ENCODE assay signal across 26 cellular contexts in genomic region chr1:37868466-37868865, GRCh38.
"Had no signal": no experiment of that assay in that cellular context is flagged by ENCODE, and none has a peak within 500 bp of the region (broad histone marks: within the 10 kb centered on the region; RNA-seq: fewer than 3 reads in every experiment).

No MANE protein-coding gene starts in this region.

- H3K27ac Mint-ChIP-seq: activated naive CD4-positive, alpha-beta T cell treated with anti-CD3 and anti-CD28 coated beads, Interleukin-2, amount 50 U/mL, for 24 hours; activated T-helper 17 cell treated with anti-CD3 and anti-CD28 coated beads, Interleukin-2, amount 50 U/mL, for 72 hours; endodermal cell; nephron; progenitor cell of endocrine pancreas; stimulated activated memory B cell treated with anti-CD40 and anti-IgM and Interleukin-4, amounts not matched to agents 10 μg/mL and 1 μg/mL and 100 μg/mL, for 72 hours; T-helper 17 cell had no signal

- H3K4me3 Mint-ChIP-seq: activated naive CD4-positive, alpha-beta T cell treated with anti-CD3 and anti-CD28 coated beads, Interleukin-2, amount 50 U/mL, for 24 hours; activated T-helper 17 cell treated with anti-CD3 and anti-CD28 coated beads, Interleukin-2, amount 50 U/mL, for 72 hours; endodermal cell; nephron; stimulated activated memory B cell treated with anti-CD40 and anti-IgM and Interleukin-4, amounts not matched to agents 10 μg/mL and 1 μg/mL and 100 μg/mL, for 72 hours; T-helper 17 cell had no signal

- H3K27me3 Mint-ChIP-seq: activated naive CD4-positive, alpha-beta T cell treated with anti-CD3 and anti-CD28 coated beads, Interleukin-2, amount 50 U/mL, for 24 hours; activated T-helper 17 cell treated with anti-CD3 and anti-CD28 coated beads, Interleukin-2, amount 50 U/mL, for 72 hours; progenitor cell of endocrine pancreas; stimulated activated memory B cell treated with anti-CD40 and anti-IgM and Interleukin-4, amounts not matched to agents 10 μg/mL and 1 μg/mL and 100 μg/mL, for 72 hours; T-helper 17 cell had no signal

- H3K9me3 Mint-ChIP-seq: activated naive CD4-positive, alpha-beta T cell treated with anti-CD3 and anti-CD28 coated beads, Interleukin-2, amount 50 U/mL, for 24 hours; activated T-helper 17 cell treated with anti-CD3 and anti-CD28 coated beads, Interleukin-2, amount 50 U/mL, for 72 hours; endodermal cell; nephron; stimulated activated memory B cell treated with anti-CD40 and anti-IgM and Interleukin-4, amounts not matched to agents 10 μg/mL and 1 μg/mL and 100 μg/mL, for 72 hours had no signal

- DNase-seq: activated CD4-positive, alpha-beta T cell treated with anti-CD3 and anti-CD28 coated beads for 48 hours; activated CD4-positive, alpha-beta T cell treated with anti-CD3 and anti-CD28 coated beads, Interleukin-2, amount 50 U/mL, for 48 hours; activated CD8-positive, alpha-beta memory T cell treated with anti-CD3 and anti-CD28 coated beads for 24 hours; activated gamma-delta T cell treated with Interleukin-2 at 50 U/mL for 16 hours; caudate nucleus; foreskin keratinocyte; kidney glomerular epithelial cell; left lung; lower lobe of right lung; ovary; retina; stimulated activated CD4-positive, alpha-beta T cell treated with anti-CD3 and anti-CD28 coated beads, Interleukin-1b, Interleukin-23, amount 100 ng/mL, for 48 hours; stimulated activated CD4-positive, alpha-beta T cell treated with anti-CD3 and anti-CD28 coated beads, Interleukin-4, amount 100 ng/mL, for 4 hours; stimulated activated CD8-positive, alpha-beta memory T cell treated with anti-CD3 and anti-CD28 coated beads, Interleukin-4, amount 100 ng/mL, for 48 hours; SW 1271; T-helper 17 cell; T1000; tibial artery had no signal

- H3K4me1 Mint-ChIP-seq: endodermal cell, nephron had no signal

- ATAC-seq: activated CD4-positive, CD25-positive, alpha-beta regulatory T cell treated with anti-CD3 and anti-CD28 coated beads, Interleukin-2, amount 50 U/mL, for 24 hours; activated T-helper 17 cell treated with anti-CD3 and anti-CD28 coated beads, Interleukin-2, amount 50 U/mL, for 72 hours; foreskin keratinocyte; left lung; lower lobe of right lung; sciatic nerve; stimulated activated memory B cell treated with anti-CD40 and anti-IgM and Interleukin-4, amounts not matched to agents 10 μg/mL and 1 μg/mL and 100 μg/mL, for 72 hours; T-helper 17 cell had no signal
